In the genomic region with DNA sequence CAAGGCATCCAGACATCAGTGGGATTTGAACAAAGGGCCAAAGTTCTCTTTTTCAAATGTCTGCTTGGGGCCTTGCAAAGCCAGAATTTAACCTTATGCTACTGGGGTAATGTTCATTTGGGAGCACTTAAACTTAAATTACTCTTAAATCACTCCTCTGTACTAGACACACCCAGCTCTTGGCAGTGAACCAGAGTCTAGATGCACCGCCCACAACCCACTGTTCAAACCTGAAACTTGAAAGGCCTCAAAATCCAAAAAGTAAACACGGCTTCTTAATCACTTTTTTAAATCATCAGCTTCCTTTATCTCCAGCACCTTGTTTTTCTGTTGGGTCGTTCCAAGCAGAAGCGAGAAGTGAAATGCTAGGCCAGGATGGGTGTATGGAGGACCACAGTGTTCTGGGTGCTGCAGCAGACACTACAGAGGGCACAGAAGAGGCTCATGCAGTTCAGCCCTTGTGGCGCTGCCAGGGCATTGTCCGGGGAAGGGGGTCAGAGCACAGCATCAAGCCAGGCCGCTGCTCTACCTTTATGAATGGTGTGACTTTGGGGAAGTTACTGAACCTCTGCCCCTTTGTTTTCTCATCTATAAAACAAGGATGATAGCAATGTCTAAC, we compare ENCODE assay signal across 14 cellular contexts. TPM values are rescaled to one million over a fixed set of nuclear protein-coding genes. Genes with fewer than 3 reads are reported as not detected.
DNase-seq lines count a peak whose midpoint lies in the region; ATAC-seq and TF ChIP-seq lines count a peak whose summit lies in the region.
"Had no signal": no experiment of that assay in that cellular context is flagged by ENCODE, and none has a peak within 500 bp of the region (broad histone marks: within the 10 kb centered on the region; RNA-seq: fewer than 3 reads in every experiment).

No MANE protein-coding gene starts in this region.

- peaks cover 2 to 37% (median 22%) of the 10 kb centered on the region in 7 donors for H3K4me1 Mint-ChIP-seq in naive thymus-derived CD4-positive, alpha-beta T cell
- H3K4me1 Mint-ChIP-seq: activated B cell treated with CpG ODN at 0.5 μM for 24 hours had no signal

- in situ Hi-C loops in brain microvascular endothelial cell (cut with HindIII; ENCODE audit: low pct_ligation_motif_present, low sequenced_read_pairs): no loop called here

- H3K36me3 ChIP-seq in body of pancreas (replicated peaks in 1 of 2; ENCODE audit: insufficient read depth in 1 of 2, low read depth in 2 of 2) (no peaks in the 10 kb centered on the region), brain microvascular endothelial cell (replicated peaks) (no peaks in the 10 kb centered on the region)
- H3K36me3 ChIP-seq in naive thymus-derived CD4-positive, alpha-beta T cell (ENCODE audit: control insufficient read depth in 2 of 3, insufficient read depth in 3 of 3, low read length in 3 of 3): no peaks in the 10 kb centered on the region
- H3K36me3 ChIP-seq: BE2C, vagina had no signal

- POLR2A ChIA-PET in naive thymus-derived CD4-positive, alpha-beta T cell (lab: Charles Lee): no interaction called here

- H3K36me3 Mint-ChIP-seq in naive thymus-derived CD4-positive, alpha-beta T cell: no peaks in the 10 kb centered on the region
- H3K36me3 Mint-ChIP-seq: activated naive CD4-positive, alpha-beta T cell treated with anti-CD3 and anti-CD28 coated beads, Interleukin-2, amount 50 U/mL, for 24 hours had no signal

- TF ChIP-seq POLR2A in body of pancreas (IDR thresholded peaks at IDR 0.05): no peak

- H3K4me3 ChIP-seq in body of pancreas: no peak overlapping the region
- H3K4me3 ChIP-seq in naive thymus-derived CD4-positive, alpha-beta T cell (ENCODE audit: low read length): no peak overlapping the region
- H3K4me3 ChIP-seq in brain microvascular endothelial cell (ENCODE audit: low read depth, low read length): no peak overlapping the region
- H3K4me3 ChIP-seq: vagina had no signal

- H3K9me3 ChIP-seq in body of pancreas: no peaks in the 10 kb centered on the region
- H3K9me3 ChIP-seq in naive thymus-derived CD4-positive, alpha-beta T cell (ENCODE audit: control insufficient read depth in 2 of 3, low read length in 3 of 3): no peaks in the 10 kb centered on the region
- H3K9me3 ChIP-seq: BE2C, vagina had no signal

- H3K27me3 ChIP-seq in body of pancreas: no peaks in the 10 kb centered on the region
- no peaks in the 10 kb centered on the region for H3K27me3 ChIP-seq in naive thymus-derived CD4-positive, alpha-beta T cell (ENCODE audit: control insufficient read depth in 2 of 2, insufficient read depth in 2 of 2, low read length in 2 of 2)
- H3K27me3 ChIP-seq in brain microvascular endothelial cell (replicated peaks): no peaks in the 10 kb centered on the region
- H3K27me3 ChIP-seq: BE2C, vagina had no signal

- no peak overlapping the region for H3K27ac ChIP-seq in body of pancreas
- H3K27ac ChIP-seq in naive thymus-derived CD4-positive, alpha-beta T cell (ENCODE audit: low read depth, low read length): no peak overlapping the region
- H3K27ac ChIP-seq in brain microvascular endothelial cell: no peak overlapping the region
- H3K27ac ChIP-seq: vagina had no signal

- ATAC-seq in GM18868 (IDR thresholded peaks at IDR 0.05; ENCODE audit: unreplicated experiment): peak; percentile 67
- peak; percentile 38 for ATAC-seq in body of pancreas
- peak; percentile 45 for ATAC-seq in naive thymus-derived CD4-positive, alpha-beta T cell
- no peak for ATAC-seq in GM19035 (IDR thresholded peaks at IDR 0.05; ENCODE audit: unreplicated experiment)

- intact Hi-C loops in body of pancreas (cut with DNase I): no loop called here
- intact Hi-C loops in naive thymus-derived CD4-positive, alpha-beta T cell (cut with micrococcal nuclease): no loop called here

- TF ChIP-seq CTCF in body of pancreas (IDR thresholded peaks at IDR 0.05) (no peak), brain microvascular endothelial cell (IDR thresholded peaks at IDR 0.05; ENCODE audit: low read depth, low read length, missing control alignments) (no peak)

- H3K9me3 Mint-ChIP-seq in naive thymus-derived CD4-positive, alpha-beta T cell: no peaks in the 10 kb centered on the region
- H3K9me3 Mint-ChIP-seq: activated B cell treated with CpG ODN at 0.5 μM for 24 hours; activated naive CD4-positive, alpha-beta T cell treated with anti-CD3 and anti-CD28 coated beads, Interleukin-2, amount 50 U/mL, for 24 hours had no signal

- peak overlapping the region in 6 of 9 donors; percentile 3 to 65 (median 40) for H3K27ac Mint-ChIP-seq in naive thymus-derived CD4-positive, alpha-beta T cell
- H3K27ac Mint-ChIP-seq: activated B cell treated with CpG ODN at 0.5 μM for 24 hours; activated naive CD4-positive, alpha-beta T cell treated with anti-CD3 and anti-CD28 coated beads, Interleukin-2, amount 50 U/mL, for 24 hours had no signal

- CTCF ChIA-PET in naive thymus-derived CD4-positive, alpha-beta T cell (lab: Charles Lee): interaction anchor here (0.9 kb wide), 1 partner anchor 34 kb away, joined by 3 read pairs; no protein-coding TSS in a partner anchor

- DNase-seq in NCI-H1436 (lab: John Stamatoyannopoulos, UW) (peak; percentile 53), body of pancreas (peak; percentile 31 to 58 (median 42)), mesenteric fat pad (ENCODE audit: low spot score) (no peak), brain microvascular endothelial cell (no peak)
- DNase-seq in naive thymus-derived CD4-positive, alpha-beta T cell: peak in 6 of 9 donors; percentile 2 to 60 (median 37)
- DNase-seq in activated effector memory CD4-positive, alpha-beta T cell treated with anti-CD3 and anti-CD28 coated beads, Interleukin-2, amount 50 U/mL, for 16 hours: no peak
- DNase-seq: activated B cell treated with CpG ODN at 0.5 μM for 24 hours, BE2C, EL, kidney glomerular epithelial cell had no signal

- H3K4me3 Mint-ChIP-seq in naive thymus-derived CD4-positive, alpha-beta T cell: peak overlapping the region in 7 of 10 donors; percentile 4 to 51 (median 44)
- H3K4me3 Mint-ChIP-seq: activated B cell treated with CpG ODN at 0.5 μM for 24 hours; activated naive CD4-positive, alpha-beta T cell treated with anti-CD3 and anti-CD28 coated beads, Interleukin-2, amount 50 U/mL, for 24 hours had no signal

- H3K27me3 Mint-ChIP-seq in naive thymus-derived CD4-positive, alpha-beta T cell: peaks cover 0 to 14% (median 5%) of the 10 kb centered on the region in 5 donors

- peaks cover 25% of the 10 kb centered on the region for H3K4me1 ChIP-seq in body of pancreas
- H3K4me1 ChIP-seq in naive thymus-derived CD4-positive, alpha-beta T cell (ENCODE audit: control insufficient read depth in 2 of 2, insufficient read depth in 2 of 2, low read length in 2 of 2): peaks cover 0 to 13% of the 10 kb centered on the region in 2 donors
- H3K4me1 ChIP-seq: BE2C had no signal

- 45 to 57% methylated on average over 7 of the region's 7 CpGs for WGBS in body of pancreas, 2 donors

RNA-seq across cellular contexts. Expression of a gene that starts 28.8 kb away (rescaled TPM):
- total RNA-seq in body of pancreas (10 to 100 TPM; 47.5 to 58.1 TPM), mesenteric fat pad (21.7 TPM)
- total RNA-seq in naive thymus-derived CD4-positive, alpha-beta T cell: under 1 TPM in 1 of 5 experiments, not detected in 4; 0.42 TPM
- polyA plus RNA-seq in naive thymus-derived CD4-positive, alpha-beta T cell: not detected

Comparison
In these comparisons a context has a peak if more than half of its experiments do, and no peak if none do; other contexts are left out.
1. DNase-seq: peak in NCI-H1436 (single experiment), body of pancreas (4 of 4) and naive thymus-derived CD4-positive, alpha-beta T cell (6 of 9); none in mesenteric fat pad (single experiment), brain microvascular endothelial cell (single experiment) and activated effector memory CD4-positive, alpha-beta T cell treated with anti-CD3 and anti-CD28 coated beads, Interleukin-2, amount 50 U/mL, for 16 hours (single experiment).
2. RNA of a gene that starts 28.8 kb away (total RNA-seq): 47.5 to 58.1 TPM in body of pancreas and 21.7 TPM in mesenteric fat pad (single experiment); 0.42 TPM in naive thymus-derived CD4-positive, alpha-beta T cell; every median in the first group is over 10 times any median in the second.